Comparison of ENCODE assay signal across 31 cellular contexts in genomic region chr16:84540194-84540593, GRCh38.
"Had no signal": no experiment of that assay in that cellular context is flagged by ENCODE, and none has a peak within 500 bp of the region (broad histone marks: within the 10 kb centered on the region; RNA-seq: fewer than 3 reads in every experiment).

No MANE protein-coding gene starts in this region.

- H3K27ac Mint-ChIP-seq: activated CD4-positive, alpha-beta memory T cell treated with anti-CD3 and anti-CD28 coated beads, Interleukin-2, amount 10 ng/mL, durations not matched to agents 7 days and 5 days; activated CD4-positive, alpha-beta T cell treated with anti-CD3 and anti-CD28 coated beads, Interleukin-2, amount 10 ng/mL, durations not matched to agents 7 days and 5 days; activated naive CD4-positive, alpha-beta T cell treated with anti-CD3 and anti-CD28 coated beads for 36 hours; activated naive CD4-positive, alpha-beta T cell treated with anti-CD3 and anti-CD28 coated beads, Interleukin-2, amount 50 U/mL, for 24 hours; activated naive CD8-positive, alpha-beta T cell treated with anti-CD3 and anti-CD28 coated beads for 36 hours; activated naive CD8-positive, alpha-beta T cell treated with anti-CD3 and anti-CD28 coated beads, Interleukin-2, amount 50 U/mL, for 24 hours; activated T-helper 1 cell treated with anti-CD3 and anti-CD28 coated beads, Interleukin-12 subunit alpha, Interleukin-12 subunit beta, Interleukin-2, Interleukin-4 antibody, amounts not matched to agents 30 ng/mL and 10 ng/mL and 1 ng/mL, durations not matched to agents 14 hours and 24 hours and 36 hours; dendritic cell treated with granulocyte-macrophage colony-stimulating factor and Interleukin-4, amounts not matched to agents 40 ng/mL and 50 ng/mL, for 4 days; endodermal cell; WTC11 had no signal

- H3K4me3 ChIP-seq: adrenal gland, body of pancreas, coronary artery, dorsolateral prefrontal cortex had no signal

- H3K27me3 Mint-ChIP-seq: activated CD4-positive, alpha-beta memory T cell treated with anti-CD3 and anti-CD28 coated beads, Interleukin-2, amount 10 ng/mL, durations not matched to agents 7 days and 5 days; activated naive CD4-positive, alpha-beta T cell treated with anti-CD3 and anti-CD28 coated beads, Interleukin-2, amount 50 U/mL, for 24 hours; activated naive CD8-positive, alpha-beta T cell treated with anti-CD3 and anti-CD28 coated beads for 36 hours; activated naive CD8-positive, alpha-beta T cell treated with anti-CD3 and anti-CD28 coated beads, Interleukin-2, amount 50 U/mL, for 24 hours had no signal

- ATAC-seq: activated naive CD8-positive, alpha-beta T cell treated with anti-CD3 and anti-CD28 coated beads, Interleukin-2, amount 50 U/mL, for 24 hours; body of pancreas; esophagus mucosa; WTC11 had no signal

- H3K27ac ChIP-seq: adrenal gland, body of pancreas, coronary artery, dorsolateral prefrontal cortex had no signal

- H3K4me1 ChIP-seq: body of pancreas had no signal

- H3K9me3 ChIP-seq: adrenal gland, body of pancreas had no signal

- DNase-seq: activated CD4-positive, alpha-beta memory T cell treated with anti-CD3 and anti-CD28 coated beads, Interleukin-2, amount 10 ng/mL, durations not matched to agents 7 days and 5 days; activated CD4-positive, alpha-beta T cell treated with anti-CD3 and anti-CD28 coated beads for 1 hour; activated CD4-positive, alpha-beta T cell treated with anti-CD3 and anti-CD28 coated beads for 4 hours; activated CD4-positive, alpha-beta T cell treated with anti-CD3 and anti-CD28 coated beads, Interleukin-2, amount 10 ng/mL, durations not matched to agents 7 days and 5 days; activated CD4-positive, alpha-beta T cell treated with anti-CD3 and anti-CD28 coated beads, Interleukin-2, amount 50 U/mL, for 4 hours; activated effector memory CD4-positive, alpha-beta T cell treated with anti-CD3 and anti-CD28 coated beads, Interleukin-2, amount 50 U/mL, for 16 hours; activated naive CD4-positive, alpha-beta T cell treated with anti-CD3 and anti-CD28 coated beads for 36 hours; activated naive CD8-positive, alpha-beta T cell treated with anti-CD3 and anti-CD28 coated beads for 36 hours; activated naive CD8-positive, alpha-beta T cell treated with anti-CD3 and anti-CD28 coated beads, Interleukin-2, amount 50 U/mL, for 24 hours; activated T-cell treated with anti-CD3 and anti-CD28 coated beads, Interleukin-2, amount 50 U/mL, for 1 hour; activated T-cell treated with anti-CD3 and anti-CD28 coated beads, Interleukin-2, amount 50 U/mL, for 48 hours; adrenal gland; amygdala; aorta; body of pancreas; central memory CD4-positive, alpha-beta T cell; dorsolateral prefrontal cortex; effector memory CD4-positive, alpha-beta T cell; endodermal cell; foreskin fibroblast; head of caudate nucleus; T-helper 1 cell; T-helper 2 cell had no signal

- H3K4me3 Mint-ChIP-seq: activated CD4-positive, alpha-beta memory T cell treated with anti-CD3 and anti-CD28 coated beads, Interleukin-2, amount 10 ng/mL, durations not matched to agents 7 days and 5 days; activated CD4-positive, alpha-beta T cell treated with anti-CD3 and anti-CD28 coated beads, Interleukin-2, amount 10 ng/mL, durations not matched to agents 7 days and 5 days; activated naive CD4-positive, alpha-beta T cell treated with anti-CD3 and anti-CD28 coated beads for 36 hours; activated naive CD4-positive, alpha-beta T cell treated with anti-CD3 and anti-CD28 coated beads, Interleukin-2, amount 50 U/mL, for 24 hours; activated naive CD8-positive, alpha-beta T cell treated with anti-CD3 and anti-CD28 coated beads for 36 hours; activated naive CD8-positive, alpha-beta T cell treated with anti-CD3 and anti-CD28 coated beads, Interleukin-2, amount 50 U/mL, for 24 hours; activated T-helper 1 cell treated with anti-CD3 and anti-CD28 coated beads, Interleukin-12 subunit alpha, Interleukin-12 subunit beta, Interleukin-2, Interleukin-4 antibody, amounts not matched to agents 30 ng/mL and 10 ng/mL and 1 ng/mL, durations not matched to agents 14 hours and 24 hours and 36 hours; dendritic cell treated with granulocyte-macrophage colony-stimulating factor and Interleukin-4, amounts not matched to agents 40 ng/mL and 50 ng/mL, for 4 days; endodermal cell; WTC11 had no signal

- H3K27me3 ChIP-seq: adrenal gland, body of pancreas had no signal

- H3K9me3 Mint-ChIP-seq: activated CD4-positive, alpha-beta memory T cell treated with anti-CD3 and anti-CD28 coated beads, Interleukin-2, amount 10 ng/mL, durations not matched to agents 7 days and 5 days; activated CD4-positive, alpha-beta T cell treated with anti-CD3 and anti-CD28 coated beads, Interleukin-2, amount 10 ng/mL, durations not matched to agents 7 days and 5 days; activated naive CD4-positive, alpha-beta T cell treated with anti-CD3 and anti-CD28 coated beads for 36 hours; activated naive CD4-positive, alpha-beta T cell treated with anti-CD3 and anti-CD28 coated beads, Interleukin-2, amount 50 U/mL, for 24 hours; activated naive CD8-positive, alpha-beta T cell treated with anti-CD3 and anti-CD28 coated beads for 36 hours; activated naive CD8-positive, alpha-beta T cell treated with anti-CD3 and anti-CD28 coated beads, Interleukin-2, amount 50 U/mL, for 24 hours; activated T-helper 1 cell treated with anti-CD3 and anti-CD28 coated beads, Interleukin-12 subunit alpha, Interleukin-12 subunit beta, Interleukin-2, Interleukin-4 antibody, amounts not matched to agents 30 ng/mL and 10 ng/mL and 1 ng/mL, durations not matched to agents 14 hours and 24 hours and 36 hours; activated T-helper 2 cell treated with anti-CD3 and anti-CD28 coated beads, Interferon-gamma antibody, Interleukin-2, Interleukin-4, amounts not matched to agents 10 μg/mL and 5 μg/mL and 100 μg/mL, durations not matched to agents 14 hours and 24 hours and 36 hours; endodermal cell; WTC11 had no signal

- FAIRE-seq: frontal cortex had no signal

- H3K36me3 Mint-ChIP-seq: activated naive CD4-positive, alpha-beta T cell treated with anti-CD3 and anti-CD28 coated beads, Interleukin-2, amount 50 U/mL, for 24 hours; WTC11 had no signal

- H3K36me3 ChIP-seq: adrenal gland had no signal
